In genomic region chr2:101116841-101117552, GRCh38 we compare ENCODE assay signal across 19 cellular contexts. TPM values are rescaled to one million over a fixed set of nuclear protein-coding genes. Genes with fewer than 3 reads are reported as not detected.
DNase-seq lines count a peak whose midpoint lies in the region; ATAC-seq and TF ChIP-seq lines count a peak whose summit lies in the region.
"Had no signal": no experiment of that assay in that cellular context is flagged by ENCODE, and none has a peak within 500 bp of the region (broad histone marks: within the 10 kb centered on the region; RNA-seq: fewer than 3 reads in every experiment).

No MANE protein-coding gene starts in this region.

- peaks cover 85% of the 10 kb centered on the region for H3K79me2 ChIP-seq in PC-9 (ENCODE audit: low read depth)

- no peak overlapping the region for H3K4me3 ChIP-seq in PC-9
- H3K4me3 ChIP-seq in left lung = no peak overlapping the region
- H3K4me3 ChIP-seq: esophagus squamous epithelium, tibial artery had no signal

- H3K9me2 ChIP-seq in PC-9 (ENCODE audit: insufficient read depth) = no peaks in the 10 kb centered on the region

- BruUV-seq in PC-9 (replicated peaks; lab: Mats Ljungman, UMichigan) = no TSS peak

- intact Hi-C loops in PC-9 (cut with micrococcal nuclease; ENCODE audit: unreplicated experiment) = no loop called here
- intact Hi-C loops in left lung (cut with DNase I) = no loop called here

- H3F3A ChIP-seq in PC-9 (ENCODE audit: insufficient read depth, low read depth) = peaks cover 66% of the 10 kb centered on the region

- H3K27ac ChIP-seq in C4-2B (peak overlapping the region; percentile 86), PC-9 (no peak overlapping the region), left lung (peak overlapping the region in 1 of 2 donors; percentile 74)
- H3K27ac ChIP-seq: esophagus squamous epithelium had no signal

- ATAC-seq in left lung (peak; percentile 3), GM21825 (IDR thresholded peaks at IDR 0.05; ENCODE audit: unreplicated experiment) (no peak), GM19395 (IDR thresholded peaks at IDR 0.05; ENCODE audit: unreplicated experiment) (no peak)

- H3K27me3 ChIP-seq in PC-9 (ENCODE audit: insufficient read depth, low read depth) (no peaks in the 10 kb centered on the region), left lung (no peaks in the 10 kb centered on the region)
- H3K27me3 ChIP-seq: esophagus squamous epithelium, tibial artery had no signal

- H3K4me2 ChIP-seq in PC-9 = peak overlapping the region; percentile 15; the same call in 1 of the 2 replicates

- CTCF ChIA-PET in PC-9 (lab: Charles Lee) = no interaction called here

- H3K36me3 ChIP-seq in PC-9 (ENCODE audit: low read depth) (no peaks in the 10 kb centered on the region), left lung (no peaks in the 10 kb centered on the region)
- H3K36me3 ChIP-seq: esophagus squamous epithelium, tibial artery had no signal

- H3K4me1 ChIP-seq in PC-9 (replicated peaks; ENCODE audit: insufficient read depth) (peaks cover 93% of the 10 kb centered on the region), left lung (peaks cover 12 to 100% of the 10 kb centered on the region in 2 donors)

- H3K9me3 ChIP-seq in PC-9 (ENCODE audit: insufficient read depth, low read depth) = no peaks in the 10 kb centered on the region
- no peaks in the 10 kb centered on the region for H3K9me3 ChIP-seq in left lung
- H3K9me3 ChIP-seq: esophagus squamous epithelium, tibial artery had no signal

- DNase-seq in HuH-7.5 (ENCODE audit: low spot score) (peak; percentile 43), PC-9 (peak in 1 of 2 experiments; percentile 48), left lung (no peak), T-helper 2 cell (no peak)
- DNase-seq in stimulated activated CD8-positive, alpha-beta memory T cell treated with anti-CD3 and anti-CD28 coated beads, Interleukin-4, amount 100 ng/mL, for 48 hours = no peak
- DNase-seq: activated CD4-positive, alpha-beta T cell treated with anti-CD3 and anti-CD28 coated beads for 4 hours; activated naive CD8-positive, alpha-beta T cell treated with anti-CD3 and anti-CD28 coated beads for 36 hours; CD4-positive, alpha-beta T cell; effector memory CD4-positive, alpha-beta T cell; esophagus squamous epithelium; midbrain; NCI-H1417 treated with DMSO at 0.1 percent for 48 hours; NCI-H345; stimulated activated CD4-positive, alpha-beta T cell treated with anti-CD3 and anti-CD28 coated beads, Interleukin-2, amount 100 ng/mL, for 24 hours; stimulated activated naive CD4-positive, alpha-beta T cell treated with Interleukin-2 at 50 U/mL for 16 hours; tibial artery had no signal

- no peaks in the 10 kb centered on the region for H4K20me1 ChIP-seq in PC-9 (ENCODE audit: insufficient read depth)

- POLR2A ChIA-PET in PC-9 (lab: Charles Lee; ENCODE audit: unreplicated experiment) = interaction anchor here (0.7 kb wide), 1 partner anchor 371 kb away, joined by 4 read pairs; no protein-coding TSS in a partner anchor

- no peak overlapping the region for H2AFZ ChIP-seq in PC-9

- TF ChIP-seq CTCF in C4-2B (conservative IDR thresholded peaks at IDR 0.05) (no peak), PC-9 (conservative IDR thresholded peaks at IDR 0.05) (no peak), left lung (IDR thresholded peaks at IDR 0.05) (no peak)

RNA-seq across cellular contexts. Expression of gene TBC1D8, which starts 34.2 kb away (rescaled TPM):
- total RNA-seq in PC-9 (2021) = 25.2 and 25.3 TPM in 2 replicates
- total RNA-seq in left lung = 10 to 100 TPM; 11.7 to 22.1 TPM
